In the genomic region with DNA sequence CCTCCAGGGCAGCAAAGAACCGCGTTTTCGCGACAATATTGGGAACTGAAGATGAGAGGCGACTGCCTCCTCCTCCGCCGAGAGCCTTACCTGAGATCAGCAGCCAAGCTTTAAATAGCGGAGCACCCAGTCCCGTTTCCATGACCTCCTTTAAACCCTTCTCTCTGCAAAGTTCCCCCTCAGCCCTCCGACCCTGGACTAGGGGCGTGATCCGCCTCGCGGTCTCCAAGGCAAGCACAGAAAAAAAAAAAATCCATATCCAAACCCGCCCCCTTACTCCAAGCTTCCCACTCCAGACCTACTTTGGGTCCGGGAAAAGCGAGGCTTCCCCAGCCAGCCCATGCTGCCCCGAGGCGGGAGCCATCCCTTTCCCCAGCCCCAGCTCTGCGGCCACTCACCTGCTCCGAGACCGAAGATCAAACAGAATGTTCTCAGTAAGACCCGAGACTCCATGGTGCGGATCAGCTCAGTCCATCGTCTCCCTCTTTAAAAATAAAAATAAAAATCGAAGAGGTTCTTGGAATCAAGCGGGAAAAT, we compare ENCODE assay signal across 9 cellular contexts. TPM values are rescaled to one million over a fixed set of nuclear protein-coding genes. Genes with fewer than 3 reads are reported as not detected.
DNase-seq lines count a peak whose midpoint lies in the region; ATAC-seq and TF ChIP-seq lines count a peak whose summit lies in the region.
"Had no signal": no experiment of that assay in that cellular context is flagged by ENCODE, and none has a peak within 500 bp of the region (broad histone marks: within the 10 kb centered on the region; RNA-seq: fewer than 3 reads in every experiment).

No MANE protein-coding gene starts in this region.

- no peaks in the 10 kb centered on the region for H3K79me1 ChIP-seq in IMR-90 (ENCODE audit: low read depth in 1 of 2, low read length in 2 of 2)

- peaks cover 22% of the 10 kb centered on the region for H3K27me3 ChIP-seq in IMR-90 (ENCODE audit: control insufficient read depth, insufficient read depth, low read length)
- H3K27me3 ChIP-seq in gastroesophageal sphincter: peaks cover 70% of the 10 kb centered on the region

- no peak overlapping the region for H3K14ac ChIP-seq in IMR-90 (replicated peaks; ENCODE audit: low read depth, low read length)

- H3K27ac ChIP-seq in IMR-90 (ENCODE audit: insufficient read depth, low read length) (no peak overlapping the region), gastroesophageal sphincter (no peak overlapping the region)
- H3K27ac ChIP-seq: neutrophil had no signal

- intact Hi-C loops in IMR-90 (cut with micrococcal nuclease): no loop called here
- intact Hi-C loops in posterior cingulate gyrus (cut with DNase I): loop anchor here (5.0 kb wide), 1 partner anchor 858 kb away; no protein-coding TSS in a partner anchor

- no peak overlapping the region for H4K8ac ChIP-seq in IMR-90 (ENCODE audit: low read depth in 2 of 2, low read length in 2 of 2)

- no peak overlapping the region for H4K91ac ChIP-seq in IMR-90 (ENCODE audit: insufficient read depth, low read depth, low read length)

- H3K9ac ChIP-seq in IMR-90 (ENCODE audit: low read depth, low read length): no peak overlapping the region

- POLR2A ChIA-PET in IMR-90 (lab: Charles Lee; ENCODE audit: unreplicated experiment): no interaction called here

- no peak overlapping the region for H3K4ac ChIP-seq in IMR-90 (ENCODE audit: low read depth, low read length)

- no peaks in the 10 kb centered on the region for H3K36me3 ChIP-seq in IMR-90 (ENCODE audit: control insufficient read depth, insufficient read depth, low read length)
- no peaks in the 10 kb centered on the region for H3K36me3 ChIP-seq in gastroesophageal sphincter
- H3K36me3 ChIP-seq: neutrophil had no signal

- CTCF ChIA-PET in IMR-90 (lab: Yijun Ruan, JAX): no interaction called here

- H2BK5ac ChIP-seq in IMR-90 (ENCODE audit: low read depth, low read length, poor library complexity, severe bottlenecking): no peak overlapping the region

- TF ChIP-seq RAD21 in IMR-90 (IDR thresholded peaks at IDR 0.05; ENCODE audit: low read length): no peak

- no peak overlapping the region for H3K56ac ChIP-seq in IMR-90 (ENCODE audit: extremely low read depth, insufficient read depth, low read length)

- BruUV-seq in IMR-90 (replicated peaks; lab: Mats Ljungman, UMichigan): no TSS peak

- H2AK5ac ChIP-seq in IMR-90 (ENCODE audit: low read depth, low read length): no peak overlapping the region

- ATAC-seq in IMR-90 (ENCODE audit: low read depth) (no peak; the same call in 1 of the 2 replicates), gastroesophageal sphincter (no peak), GM18909 (IDR thresholded peaks at IDR 0.05; ENCODE audit: poor library complexity, unreplicated experiment) (no peak), GM19455 (IDR thresholded peaks at IDR 0.05; ENCODE audit: unreplicated experiment) (no peak)

- H3K23ac ChIP-seq in IMR-90 (ENCODE audit: low read depth, low read length): no peak overlapping the region

- H2AFZ ChIP-seq in IMR-90 (replicated peaks; ENCODE audit: low read length, poor library complexity): peak overlapping the region; percentile 9

- H3K4me1 ChIP-seq in IMR-90 (ENCODE audit: control insufficient read depth, insufficient read depth, low read length): no peaks in the 10 kb centered on the region; the same call in 1 of the 2 replicates
- H3K4me1 ChIP-seq in gastroesophageal sphincter: peaks cover 3 to 27% (median 11%) of the 10 kb centered on the region in 3 donors

- H2AK9ac ChIP-seq in IMR-90 (replicated peaks; ENCODE audit: low read depth, low read length, poor library complexity): no peak overlapping the region

- H3K9me3 ChIP-seq in IMR-90 (ENCODE audit: control insufficient read depth, insufficient read depth, low read length) (no peaks in the 10 kb centered on the region), gastroesophageal sphincter (peaks cover 0 to under 1% (median 0%) of the 10 kb centered on the region in 3 donors)
- H3K9me3 ChIP-seq: neutrophil had no signal

- TF ChIP-seq EP300 in gastroesophageal sphincter (IDR thresholded peaks at IDR 0.05): no peak

- DNase-seq in Daoy (ENCODE audit: low read depth): peak; percentile 30
- DNase-seq in IMR-90: no peak
- peak; percentile 60 for DNase-seq in activated CD8-positive, alpha-beta memory T cell treated with anti-CD3 and anti-CD28 coated beads, Interleukin-2, amount 50 U/mL, for 48 hours
- DNase-seq in posterior cingulate gyrus: peak in 8 of 10 donors; percentile 11 to 80 (median 28)
- no peak for DNase-seq in mesenteric fat pad (ENCODE audit: low spot score)

- no peak overlapping the region for H2BK15ac ChIP-seq in IMR-90 (ENCODE audit: low read depth, low read length)

- H3K4me3 ChIP-seq in IMR-90 (ENCODE audit: insufficient read depth, low read depth, low read length): no peak overlapping the region
- H3K4me3 ChIP-seq in gastroesophageal sphincter: peak overlapping the region; percentile 41 to 61

- no peaks in the 10 kb centered on the region for H4K20me1 ChIP-seq in IMR-90 (ENCODE audit: insufficient read depth, low read length)

- TF ChIP-seq CTCF in IMR-90 (conservative IDR thresholded peaks at IDR 0.05; ENCODE audit: low read depth, low read length) (no peak), gastroesophageal sphincter (IDR thresholded peaks at IDR 0.05) (no peak)

- in situ Hi-C loops in IMR-90 (cut with MboI; ENCODE audit: low sequenced_read_pairs): no loop called here

- peak overlapping the region; percentile 80 for H3K4me2 ChIP-seq in IMR-90 (ENCODE audit: low read depth, low read length)

- H3K18ac ChIP-seq in IMR-90 (ENCODE audit: low read depth, low read length): no peak overlapping the region

- dilution Hi-C loops in IMR-90 (cut with HindIII; ENCODE audit: low sequenced_read_pairs, unreplicated experiment): no loop called here

- no peak overlapping the region for H2BK20ac ChIP-seq in IMR-90 (ENCODE audit: low read depth, low read length)

- no peaks in the 10 kb centered on the region for H3K9me1 ChIP-seq in IMR-90 (ENCODE audit: insufficient read depth, low read length)

- H2BK120ac ChIP-seq in IMR-90 (ENCODE audit: low read depth, low read length): no peak overlapping the region

- 2% methylated on average over 11 of the region's 27 CpGs; no CpG with 5 or more reads in 1 of the 2 experiments for WGBS in IMR-90 (ENCODE audit: extremely low coverage in 2 of 2, insufficient read length in 1 of 2), 2 experiments
- WGBS in gastroesophageal sphincter (ENCODE audit: low coverage in 1 of 2), 2 donors: 0 to 2% methylated on average over 11 to 12 of the region's 27 CpGs

- TF ChIP-seq POLR2A in IMR-90 (IDR thresholded peaks at IDR 0.05; ENCODE audit: low read depth, low read length) (no peak), gastroesophageal sphincter (IDR thresholded peaks at IDR 0.05) (no peak)

- H4K5ac ChIP-seq in IMR-90 (ENCODE audit: low read depth, low read length): no peak overlapping the region

TF ChIP-seq in IMR-90, 13 proteins besides CTCF, POLR2A, EP300 and RAD21:
- no peak for TF ChIP-seq ELK1 (IDR thresholded peaks at IDR 0.05; ENCODE audit: borderline replicate concordance, low read depth, low read length)
- no peak for TF ChIP-seq RCOR1 (IDR thresholded peaks at IDR 0.05; ENCODE audit: insufficient replicate concordance, low read length)
- TF ChIP-seq CEBPB (IDR thresholded peaks at IDR 0.05; ENCODE audit: low read depth, low read length): no peak
- TF ChIP-seq BHLHE40 (IDR thresholded peaks at IDR 0.05; ENCODE audit: low read depth, low read length): no peak
- no peak for TF ChIP-seq SMC3 (IDR thresholded peaks at IDR 0.05; ENCODE audit: low read depth, low read length)
- no peak for TF ChIP-seq USF2 (IDR thresholded peaks at IDR 0.05; ENCODE audit: low read depth, low read length)
- TF ChIP-seq MAZ (IDR thresholded peaks at IDR 0.05; ENCODE audit: borderline replicate concordance, low read depth, low read length): no peak
- no peak for TF ChIP-seq NFE2L2 (IDR thresholded peaks at IDR 0.05; ENCODE audit: low read depth, low read length)
- TF ChIP-seq MXI1 (IDR thresholded peaks at IDR 0.05; ENCODE audit: borderline replicate concordance, low read depth, low read length): no peak
- no peak for TF ChIP-seq RFX5 (IDR thresholded peaks at IDR 0.05; ENCODE audit: low read depth, low read length)
- TF ChIP-seq FOS (IDR thresholded peaks at IDR 0.05; ENCODE audit: low read depth, low read length): no peak
- TF ChIP-seq CHD1 (IDR thresholded peaks at IDR 0.05; ENCODE audit: low read depth, low read length): no peak
- no peak for TF ChIP-seq MAFK (IDR thresholded peaks at IDR 0.05; ENCODE audit: low read depth, low read length)

RNA-seq across cellular contexts. Expression of gene NELL2, which starts 0.6 kb away (rescaled TPM):
- 19.9 and 28.0 TPM in 2 replicates for total RNA-seq in Daoy (2014; rRNA removed; shearing (Covaris generic))
- total RNA-seq in IMR-90 (2012; rRNA removed) (0.18 and 0.28 TPM in 2 replicates), gastroesophageal sphincter (10 to 100 TPM in 1 of 4 donors, 1 to 10 TPM in 1, under 1 TPM in 1, not detected in 1; 0.12 to 42.0 (median 2.0) TPM), mesenteric fat pad (0.71 TPM)
- 0.17 and 0.26 TPM in 2 replicates for polyA plus RNA-seq in IMR-90 (2012; rRNA removed)
- polyA plus RNA-seq in IMR-90 (2012; cell fraction: cytosol; rRNA removed): not detected in 2 replicates
- 0.06 TPM in 1 of 2 replicates, not detected in the other for polyA plus RNA-seq in IMR-90 (2012; cell fraction: nucleus; rRNA removed; ENCODE audit: low replicate concordance)

Comparison
In these comparisons a context has a peak if more than half of its experiments do, and no peak if none do; other contexts are left out.
1. DNase-seq: peak in Daoy (single experiment), activated CD8-positive, alpha-beta memory T cell treated with anti-CD3 and anti-CD28 coated beads, Interleukin-2, amount 50 U/mL, for 48 hours (single experiment) and posterior cingulate gyrus (8 of 10); none in IMR-90 (single experiment) and mesenteric fat pad (single experiment).